ENCODE assay signal across 8 cellular contexts in the genomic region with DNA sequence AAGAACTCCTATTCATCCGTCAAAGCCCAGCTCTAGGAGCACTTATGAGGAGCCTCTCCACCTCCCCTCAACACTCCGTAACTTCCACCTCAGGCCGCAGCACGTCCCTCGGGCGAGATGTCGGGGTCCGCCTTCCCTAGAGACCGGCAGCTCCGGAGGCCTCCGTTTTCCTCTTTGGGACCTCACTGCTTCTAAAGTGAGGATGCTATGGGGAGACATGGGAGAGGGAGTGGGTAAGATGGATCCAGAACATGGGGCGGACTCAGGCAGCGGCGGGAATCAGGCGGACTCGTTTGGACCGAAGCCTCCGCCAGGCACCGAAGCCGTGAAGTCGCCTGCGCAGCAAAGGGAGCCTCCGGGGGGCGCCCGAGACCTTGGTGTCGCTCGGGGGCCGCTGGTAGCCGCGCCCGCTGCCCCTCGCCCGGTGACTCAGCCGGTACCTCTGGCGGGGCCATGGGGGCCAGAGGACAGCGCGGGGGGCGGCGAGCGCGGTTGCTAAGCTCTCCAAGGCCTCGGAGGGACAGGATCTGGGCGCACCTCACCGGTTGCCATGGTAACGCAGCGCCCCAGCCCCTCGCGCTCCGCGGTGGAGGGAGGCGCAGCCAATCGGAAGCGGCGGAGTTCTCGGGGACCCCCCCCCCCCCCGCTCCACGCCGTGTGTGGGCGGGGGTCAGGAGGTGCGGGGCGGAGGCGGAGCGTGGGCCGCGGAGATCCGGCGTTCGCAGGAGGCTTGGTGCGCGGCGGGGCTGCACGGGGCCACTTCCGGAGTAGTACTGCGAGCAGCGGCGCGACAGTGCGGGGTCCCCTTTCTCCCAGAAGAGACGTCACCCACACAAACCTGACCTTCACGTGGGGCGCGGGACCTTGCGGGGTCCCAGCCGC. TPM values are rescaled to one million over a fixed set of nuclear protein-coding genes. Genes with fewer than 3 reads are reported as not detected.
DNase-seq lines count a peak whose midpoint lies in the region; ATAC-seq and TF ChIP-seq lines count a peak whose summit lies in the region.

No MANE protein-coding gene starts in this region.

- intact Hi-C loops in activated naive CD4-positive, alpha-beta T cell treated with anti-CD3 and anti-CD28 coated beads for 36 hours (cut with micrococcal nuclease) = loop anchor here (1.0 to 5.0 kb wide), 6 partner anchors 191 to 349 kb away; a partner anchor contains a TSS
- intact Hi-C loops in head of caudate nucleus (cut with DNase I) = loop anchor here (2.0 kb wide), 1 partner anchor 191 kb away; no protein-coding TSS in a partner anchor

- H2AFZ ChIP-seq in parathyroid adenoma = peak overlapping the region; percentile 76

- H3K36me3 Mint-ChIP-seq in activated naive CD4-positive, alpha-beta T cell treated with anti-CD3 and anti-CD28 coated beads for 36 hours (ENCODE audit: low read depth) = peaks cover 6% of the 10 kb centered on the region

- peaks cover 16% of the 10 kb centered on the region for H3K4me1 ChIP-seq in parathyroid adenoma

- H3K9me3 ChIP-seq in parathyroid adenoma (ENCODE audit: control insufficient read depth, low read length) = no peaks in the 10 kb centered on the region

- CTCF ChIA-PET in HEK293T (lab: Yijun Ruan, JAX) = interaction anchor here (0.5 to 2.2 kb wide), 9 partner anchors 21 to 250 kb away, joined by 3 to 27 read pairs (median 4); a partner anchor contains a TSS
- CTCF ChIA-PET in activated naive CD4-positive, alpha-beta T cell treated with anti-CD3 and anti-CD28 coated beads for 36 hours (lab: Charles Lee) = interaction anchor here (0.6 to 3.2 kb wide), 19 partner anchors 8 to 741 kb away, joined by 3 to 44 read pairs (median 4); a partner anchor contains a TSS

- peaks cover 19% of the 10 kb centered on the region for H3K4me1 Mint-ChIP-seq in activated naive CD4-positive, alpha-beta T cell treated with anti-CD3 and anti-CD28 coated beads for 36 hours (ENCODE audit: low read depth)

- peak overlapping the region; percentile 73 for H3K4me3 Mint-ChIP-seq in activated naive CD4-positive, alpha-beta T cell treated with anti-CD3 and anti-CD28 coated beads for 36 hours

- no peak for ATAC-seq in HG03280 (IDR thresholded peaks at IDR 0.05; ENCODE audit: unreplicated experiment)

- no peaks in the 10 kb centered on the region for H3K9me3 Mint-ChIP-seq in activated naive CD4-positive, alpha-beta T cell treated with anti-CD3 and anti-CD28 coated beads for 36 hours

- no peak overlapping the region for H3K27ac Mint-ChIP-seq in activated naive CD4-positive, alpha-beta T cell treated with anti-CD3 and anti-CD28 coated beads for 36 hours

- H3K4me3 ChIP-seq in parathyroid adenoma (ENCODE audit: low read depth, low read length) = peak overlapping the region; percentile 40

- H3K9ac ChIP-seq in parathyroid adenoma = no peak overlapping the region

- H3K27ac ChIP-seq in parathyroid adenoma = peak overlapping the region; percentile 63

- H3K4me2 ChIP-seq in parathyroid adenoma (ENCODE audit: low read length) = peak overlapping the region; percentile 76

- DNase-seq in AG20443 (ENCODE audit: low spot score) = peak; percentile 75
- peak; percentile 67 for DNase-seq in HEK293T (ENCODE audit: extremely low spot score)
- DNase-seq in SHP77 (lab: John Stamatoyannopoulos, UW) = peak; percentile 78 to 84
- DNase-seq in activated naive CD4-positive, alpha-beta T cell treated with anti-CD3 and anti-CD28 coated beads for 36 hours = peak; percentile 82
- peak in 41 of 42 donors; percentile 44 to 90 (median 76) for DNase-seq in head of caudate nucleus
- peak; percentile 83 for DNase-seq in ureter (ENCODE audit: low spot score)

- H3K27me3 Mint-ChIP-seq in activated naive CD4-positive, alpha-beta T cell treated with anti-CD3 and anti-CD28 coated beads for 36 hours (ENCODE audit: low read depth) = peaks cover 19% of the 10 kb centered on the region

- no peaks in the 10 kb centered on the region for H3K27me3 ChIP-seq in parathyroid adenoma (ENCODE audit: control insufficient read depth, insufficient read depth, low read length)

- peak; percentile 44 for TF ChIP-seq CTCF in parathyroid adenoma (IDR thresholded peaks at IDR 0.05)

- no peaks in the 10 kb centered on the region for H3K36me3 ChIP-seq in parathyroid adenoma (ENCODE audit: control insufficient read depth, insufficient read depth, low read length)

- H3K79me2 ChIP-seq in parathyroid adenoma = peaks cover 6% of the 10 kb centered on the region

- POLR2A ChIA-PET in HEK293T (lab: Yijun Ruan, JAX) = no interaction called here

TF ChIP-seq in HEK293T, 16 proteins besides CTCF, POLR2A, EP300 and RAD21:
- TF ChIP-seq ELF4 (IDR thresholded peaks at IDR 0.05) (no peak), TARDBP (IDR thresholded peaks at IDR 0.05) (no peak), L3MBTL2 (conservative IDR thresholded peaks at IDR 0.05) (no peak), CTBP1 (IDR thresholded peaks at IDR 0.05; ENCODE audit: borderline replicate concordance) (no peak), NFRKB (IDR thresholded peaks at IDR 0.05) (no peak), SP1 (IDR thresholded peaks at IDR 0.05) (no peak), BHLHE40 (IDR thresholded peaks at IDR 0.05; ENCODE audit: borderline replicate concordance) (no peak), FOXA1 (IDR thresholded peaks at IDR 0.05) (no peak), LEF1 (IDR thresholded peaks at IDR 0.05; ENCODE audit: borderline replicate concordance) (no peak), ARNT (IDR thresholded peaks at IDR 0.05) (no peak)

RNA-seq across cellular contexts. Expression of a gene that starts 1.3 kb away (rescaled TPM):
- 10 to 100 TPM; 14.8 TPM for total RNA-seq in activated naive CD4-positive, alpha-beta T cell treated with anti-CD3 and anti-CD28 coated beads for 36 hours
- 14.9 TPM for total RNA-seq in ureter

RNA-seq across cellular contexts. Expression of a gene that starts 11.8 kb away (rescaled TPM):
- total RNA-seq in activated naive CD4-positive, alpha-beta T cell treated with anti-CD3 and anti-CD28 coated beads for 36 hours = 10 to 100 TPM; 22.7 to 24.7 TPM
- 39.5 TPM for total RNA-seq in ureter

RNA-seq across cellular contexts. Expression of a gene that starts 23.7 kb away (rescaled TPM):
- total RNA-seq in activated naive CD4-positive, alpha-beta T cell treated with anti-CD3 and anti-CD28 coated beads for 36 hours = 10 to 100 TPM; 31.1 to 34.1 TPM
- 68.8 TPM for total RNA-seq in ureter

RNA-seq across cellular contexts. Expression of a gene that starts 28.5 kb away (rescaled TPM):
- total RNA-seq in activated naive CD4-positive, alpha-beta T cell treated with anti-CD3 and anti-CD28 coated beads for 36 hours = under 1 TPM; 0.14 to 0.30 TPM
- 6.7 TPM for total RNA-seq in ureter
